In genomic region chr2:151277011-151277410, GRCh38 we compare ENCODE assay signal across 19 cellular contexts.
"Had no signal": no experiment of that assay in that cellular context is flagged by ENCODE, and none has a peak within 500 bp of the region (broad histone marks: within the 10 kb centered on the region; RNA-seq: fewer than 3 reads in every experiment).

No MANE protein-coding gene starts in this region.

- H3K4me1 ChIP-seq: adrenal gland, ascending aorta, pancreas, psoas muscle, right atrium auricular region, tibial artery had no signal

- H3K27ac ChIP-seq: adrenal gland, ascending aorta, pancreas, psoas muscle, right atrium auricular region, tibial artery had no signal

- H3K4me3 ChIP-seq: adrenal gland, ascending aorta, pancreas, psoas muscle, right atrium auricular region, tibial artery had no signal

- FAIRE-seq: frontal cortex, islet of Langerhans, pancreas had no signal

- H3K9me3 ChIP-seq: adrenal gland, ascending aorta, pancreas, psoas muscle, right atrium auricular region, tibial artery had no signal

- H3K27me3 ChIP-seq: adrenal gland, ascending aorta, pancreas, right atrium auricular region, tibial artery had no signal

- DNase-seq: activated CD4-positive, alpha-beta T cell treated with anti-CD3 and anti-CD28 coated beads for 4 hours; activated CD4-positive, alpha-beta T cell treated with anti-CD3 and anti-CD28 coated beads, Interleukin-2, amount 50 U/mL, for 48 hours; activated CD4-positive, CD25-positive, alpha-beta regulatory T cell; activated gamma-delta T cell treated with Interleukin-2 at 50 U/mL for 16 hours; adrenal gland; central memory CD4-positive, alpha-beta T cell; dermis blood vessel endothelial cell; effector CD8-positive, alpha-beta T cell; head of caudate nucleus; nephron progenitor cell; pancreas; psoas muscle; stimulated activated CD4-positive, alpha-beta T cell treated with anti-CD3 and anti-CD28 coated beads, Interleukin-4, amount 100 ng/mL, for 4 hours; stimulated activated naive CD8-positive, alpha-beta T cell treated with anti-CD3 and anti-CD28 coated beads, Interleukin-15, amount 100 ng/mL, for 72 hours; tibial artery had no signal
